Comparison of ENCODE assay signal across 8 cellular contexts in genomic region chr10:93074137-93074596, GRCh38. TPM values are rescaled to one million over a fixed set of nuclear protein-coding genes. Genes with fewer than 3 reads are reported as not detected.
A peak's percentile ranks its signal among the peaks of the same experiment; 100 is the strongest.
DNase-seq lines count a peak whose midpoint lies in the region; ATAC-seq and TF ChIP-seq lines count a peak whose summit lies in the region.

No MANE protein-coding gene starts in this region.

- H3K4me3 ChIP-seq in DND-41 (ENCODE audit: low read depth in 1 of 2, low read length in 2 of 2) (no peak overlapping the region), mucosa of descending colon (no peak overlapping the region), BE2C (ENCODE audit: low read depth, low read length) (no peak overlapping the region)

- H3K27ac Mint-ChIP-seq in natural killer cell, result no peak overlapping the region
- no peak overlapping the region for H3K27ac Mint-ChIP-seq in CD4-positive, alpha-beta T cell

- H3K9ac ChIP-seq in DND-41 (ENCODE audit: low read depth, low read length), result no peak overlapping the region

- peaks cover 8% of the 10 kb centered on the region for H3K27me3 ChIP-seq in DND-41 (ENCODE audit: insufficient read depth, low read length, poor library complexity)
- peaks cover 72% of the 10 kb centered on the region for H3K27me3 ChIP-seq in BE2C
- peaks cover 84% of the 10 kb centered on the region for H3K27me3 ChIP-seq in CD4-positive, alpha-beta T cell (ENCODE audit: control insufficient read depth, insufficient read depth, low read length)

- H3K9me3 ChIP-seq in DND-41 (ENCODE audit: insufficient read depth, low read length, severe bottlenecking) (no peaks in the 10 kb centered on the region), mucosa of descending colon (no peaks in the 10 kb centered on the region), BE2C (no peaks in the 10 kb centered on the region)
- no peaks in the 10 kb centered on the region for H3K9me3 ChIP-seq in CD4-positive, alpha-beta T cell (ENCODE audit: control insufficient read depth, low read length)

- H3K79me2 ChIP-seq in DND-41 (ENCODE audit: insufficient read depth, low read length), result no peaks in the 10 kb centered on the region

- H3K4me1 ChIP-seq in DND-41 (ENCODE audit: insufficient read depth, low read length), result no peaks in the 10 kb centered on the region
- H3K4me1 ChIP-seq in mucosa of descending colon (ENCODE audit: low read depth), result peaks cover 38% of the 10 kb centered on the region
- H3K4me1 ChIP-seq in BE2C, result no peaks in the 10 kb centered on the region

- H3K36me3 ChIP-seq in DND-41 (ENCODE audit: insufficient read depth, low read length), result no peaks in the 10 kb centered on the region
- no peaks in the 10 kb centered on the region for H3K36me3 ChIP-seq in mucosa of descending colon (ENCODE audit: low read depth)
- no peaks in the 10 kb centered on the region for H3K36me3 ChIP-seq in BE2C

- intact Hi-C loops in natural killer cell (cut with micrococcal nuclease), result no loop called here
- intact Hi-C loops in mucosa of descending colon (cut with DNase I, micrococcal nuclease), result loop anchor here in 1 of 2 donors (10.0 kb wide), 1 partner anchor 281 kb away; no protein-coding TSS in a partner anchor
- intact Hi-C loops in CD4-positive, alpha-beta T cell (cut with DNase I, micrococcal nuclease), result no loop called here

- H3K9me3 Mint-ChIP-seq in natural killer cell, result no peaks in the 10 kb centered on the region
- H3K9me3 Mint-ChIP-seq in CD4-positive, alpha-beta T cell, result no peaks in the 10 kb centered on the region

- H2AFZ ChIP-seq in DND-41 (ENCODE audit: low read depth, low read length), result no peak overlapping the region

- H3K27me3 Mint-ChIP-seq in natural killer cell (ENCODE audit: low read depth in 2 of 2), result peaks cover 32 to 59% of the 10 kb centered on the region in 2 donors
- peaks cover 76% of the 10 kb centered on the region for H3K27me3 Mint-ChIP-seq in CD4-positive, alpha-beta T cell

- peak overlapping the region; percentile 37 for H3K4me3 Mint-ChIP-seq in natural killer cell
- H3K4me3 Mint-ChIP-seq in CD4-positive, alpha-beta T cell, result no peak overlapping the region

- H3K4me1 Mint-ChIP-seq in natural killer cell, result peaks cover 4 to 8% of the 10 kb centered on the region in 2 donors
- peaks cover 27% of the 10 kb centered on the region for H3K4me1 Mint-ChIP-seq in CD4-positive, alpha-beta T cell (ENCODE audit: low read depth)

- DNase-seq in DND-41 (no peak), Kasumi-1 (lab: John Stamatoyannopoulos, UW) (peak; percentile 56 to 68), astrocyte of the hippocampus (ENCODE audit: low read depth, low spot score) (peak; percentile 48), natural killer cell (no peak), mucosa of descending colon (no peak), BE2C (no peak)
- DNase-seq in activated effector memory CD4-positive, alpha-beta T cell treated with anti-CD3 and anti-CD28 coated beads, Interleukin-2, amount 50 U/mL, for 16 hours, result no peak
- DNase-seq in CD4-positive, alpha-beta T cell, result no peak

- H3K36me3 Mint-ChIP-seq in natural killer cell, result no peaks in the 10 kb centered on the region
- no peaks in the 10 kb centered on the region for H3K36me3 Mint-ChIP-seq in CD4-positive, alpha-beta T cell (ENCODE audit: low read depth)

- TF ChIP-seq CTCF in DND-41 (IDR thresholded peaks at IDR 0.05; ENCODE audit: borderline replicate concordance, extremely low read depth, low read length, poor library complexity, severe bottlenecking), result peak; percentile 40
- TF ChIP-seq CTCF in natural killer cell (IDR thresholded peaks at IDR 0.05), result no peak
- no peak for TF ChIP-seq CTCF in mucosa of descending colon (IDR thresholded peaks at IDR 0.05)
- no peak for TF ChIP-seq CTCF in BE2C (IDR thresholded peaks at IDR 0.05; ENCODE audit: low read depth, low read length)
- no peak for TF ChIP-seq CTCF in CD4-positive, alpha-beta T cell (IDR thresholded peaks at IDR 0.05)

- POLR2A ChIA-PET in CD4-positive, alpha-beta T cell (lab: Charles Lee), result no interaction called here

- ATAC-seq in DND-41 (ENCODE audit: insufficient read depth, low read depth), result no peak
- no peak for ATAC-seq in natural killer cell
- no peak for ATAC-seq in mucosa of descending colon
- ATAC-seq in CD4-positive, alpha-beta T cell (ENCODE audit: poor library complexity), result no peak

- no peak overlapping the region for H3K4me2 ChIP-seq in DND-41 (ENCODE audit: insufficient read depth, low read length)

- CTCF ChIA-PET in CD4-positive, alpha-beta T cell (lab: Charles Lee), result no interaction called here

- H4K20me1 ChIP-seq in DND-41 (ENCODE audit: insufficient read depth, low read length), result 0 out of 2 replicates have a peak, but pooled peaks cover 3% of the 10 kb centered on the region

- no peak overlapping the region for H3K27ac ChIP-seq in DND-41 (ENCODE audit: low read length)
- H3K27ac ChIP-seq in CD4-positive, alpha-beta T cell (ENCODE audit: low read depth, low read length), result no peak overlapping the region

RNA-seq across cellular contexts. Expression of gene CYP26A1, which starts 0.5 kb away (rescaled TPM):
- total RNA-seq in natural killer cell (not detected), mucosa of descending colon (not detected)
- not detected for polyA plus RNA-seq in BE2C (2012; ENCODE audit: insufficient read depth, insufficient read length, low read depth)
- total RNA-seq in CD4-positive, alpha-beta T cell, result not detected

RNA-seq across cellular contexts. Expression of gene CYP26C1, which starts 13.6 kb away (rescaled TPM):
- total RNA-seq in natural killer cell, result under 1 TPM in 1 of 3 donors, not detected in 2; 0.09 TPM
- total RNA-seq in mucosa of descending colon, result under 1 TPM in 2 of 3 donors, not detected in 1; 0.09 to 0.14 TPM
- polyA plus RNA-seq in BE2C (2012; ENCODE audit: insufficient read depth, insufficient read length, low read depth), result not detected
- total RNA-seq in CD4-positive, alpha-beta T cell, result under 1 TPM in 1 of 2 experiments, not detected in 1; 0.14 TPM

Comparison
In these comparisons a context has a peak if more than half of its experiments do, and no peak if none do; other contexts are left out.
1. DNase-seq: peak in Kasumi-1 (2 of 2) and astrocyte of the hippocampus (single experiment); none in DND-41 (single experiment), natural killer cell (single experiment), activated effector memory CD4-positive, alpha-beta T cell treated with anti-CD3 and anti-CD28 coated beads, Interleukin-2, amount 50 U/mL, for 16 hours (single experiment), mucosa of descending colon (0 of 3), BE2C (single experiment) and CD4-positive, alpha-beta T cell (0 of 10).